Comparison of ENCODE assay signal across 18 cellular contexts in genomic region chr5:151077419-151077818, GRCh38. TPM values are rescaled to one million over a fixed set of nuclear protein-coding genes. Genes with fewer than 3 reads are reported as not detected.
DNase-seq lines count a peak whose midpoint lies in the region; ATAC-seq, FAIRE-seq and TF ChIP-seq lines count a peak whose summit lies in the region.
"Had no signal": no experiment of that assay in that cellular context is flagged by ENCODE, and none has a peak within 500 bp of the region (broad histone marks: within the 10 kb centered on the region; RNA-seq: fewer than 3 reads in every experiment).

No MANE protein-coding gene starts in this region.

- peaks cover 40 to 71% (median 63%) of the 10 kb centered on the region in 11 experiments for H3K36me3 ChIP-seq in BLaER1 treated with 17β-estradiol and CSF1 and Interleukin-3, amounts not matched to agents 10 nM and 100 nM
- peaks cover 22% of the 10 kb centered on the region for H3K36me3 ChIP-seq in DND-41 (ENCODE audit: insufficient read depth, low read length)
- H3K36me3 ChIP-seq in kidney (ENCODE audit: control insufficient read depth in 1 of 2, insufficient read depth in 2 of 2, low read length in 2 of 2) = peaks cover 0 to 5% of the 10 kb centered on the region in 2 donors
- H3K36me3 ChIP-seq in esophagus squamous epithelium = peaks cover 0 to 14% (median 0%) of the 10 kb centered on the region in 3 donors

- 66 to 88% methylated on average over 7 to 9 of the region's 9 CpGs for WGBS in esophagus squamous epithelium, 2 donors

- intact Hi-C loops in activated B cell treated with CpG ODN at 0.5 μM for 24 hours (cut with micrococcal nuclease) = no loop called here
- intact Hi-C loops in kidney (cut with DNase I) = no loop called here
- intact Hi-C loops in esophagus squamous epithelium (cut with DNase I) = no loop called here

- peaks cover 73% of the 10 kb centered on the region for H3K36me3 Mint-ChIP-seq in activated B cell treated with CpG ODN at 0.5 μM for 24 hours (ENCODE audit: low read depth)

- ATAC-seq in DND-41 (ENCODE audit: insufficient read depth, low read depth) (no peak), activated B cell treated with CpG ODN at 0.5 μM for 24 hours (ENCODE audit: low read depth) (no peak), esophagus mucosa (no peak)

- POLR2A ChIA-PET in activated B cell treated with CpG ODN at 0.5 μM for 24 hours (lab: Charles Lee) = interaction anchor here (1.3 to 11.0 kb wide), 10 partner anchors 8 to 180 kb away, joined by 4 to 242 read pairs (median 34); partner anchors contain the start of gene CCDC69

- no peaks in the 10 kb centered on the region for H3K27me3 ChIP-seq in BLaER1 treated with 17β-estradiol and CSF1 and Interleukin-3, amounts not matched to agents 10 nM and 100 nM
- H3K27me3 ChIP-seq in DND-41 (ENCODE audit: insufficient read depth, low read length, poor library complexity) (no peaks in the 10 kb centered on the region), esophagus squamous epithelium (no peaks in the 10 kb centered on the region)
- H3K27me3 ChIP-seq: BLaER1, testis had no signal

- no peak overlapping the region for H2AFZ ChIP-seq in DND-41 (ENCODE audit: low read depth, low read length)

- CTCF ChIA-PET in activated B cell treated with CpG ODN at 0.5 μM for 24 hours (lab: Charles Lee) = interaction anchor here (2.4 kb wide), 1 partner anchor 38 kb away, joined by 8 read pairs; no protein-coding TSS in a partner anchor

- no peaks in the 10 kb centered on the region for H3K9me3 Mint-ChIP-seq in activated B cell treated with CpG ODN at 0.5 μM for 24 hours
- H3K9me3 Mint-ChIP-seq: activated CD4-positive, alpha-beta T cell treated with anti-CD3 and anti-CD28 coated beads, Interleukin-2, amount 10 ng/mL, durations not matched to agents 7 days and 5 days had no signal

- H3K27ac ChIP-seq in BLaER1 treated with 17β-estradiol and CSF1 and Interleukin-3, amounts not matched to agents 10 nM and 100 nM = no peak overlapping the region
- H3K27ac ChIP-seq in DND-41 (ENCODE audit: low read length) (no peak overlapping the region), kidney (ENCODE audit: low read depth in 2 of 2, low read length in 2 of 2) (peak overlapping the region; percentile 98 to 99), esophagus squamous epithelium (peak overlapping the region in 1 of 4 donors; percentile 99)
- H3K27ac ChIP-seq: BLaER1, testis had no signal

- TF ChIP-seq POLR2A in esophagus squamous epithelium (IDR thresholded peaks at IDR 0.05) = no peak

- peaks cover 49 to 69% (median 57%) of the 10 kb centered on the region in 10 experiments for H3K4me1 ChIP-seq in BLaER1 treated with 17β-estradiol and CSF1 and Interleukin-3, amounts not matched to agents 10 nM and 100 nM
- peaks cover 35% of the 10 kb centered on the region for H3K4me1 ChIP-seq in DND-41 (ENCODE audit: insufficient read depth, low read length)
- H3K4me1 ChIP-seq in kidney (ENCODE audit: control insufficient read depth in 1 of 2, insufficient read depth in 1 of 2, low read depth in 1 of 2, low read length in 2 of 2) = peaks cover 43 to 52% of the 10 kb centered on the region in 2 donors
- H3K4me1 ChIP-seq in esophagus squamous epithelium = peaks cover 44 to 82% (median 54%) of the 10 kb centered on the region in 3 donors

- peak overlapping the region; percentile 8 to 97 (median 88); a peak in 16 of 22 replicates for H3K4me2 ChIP-seq in BLaER1 treated with 17β-estradiol and CSF1 and Interleukin-3, amounts not matched to agents 10 nM and 100 nM
- H3K4me2 ChIP-seq in DND-41 (ENCODE audit: insufficient read depth, low read length) = peak overlapping the region; percentile 19

- H3K4me3 ChIP-seq in BLaER1 treated with 17β-estradiol and CSF1 and Interleukin-3, amounts not matched to agents 10 nM and 100 nM = no peak overlapping the region
- H3K4me3 ChIP-seq in DND-41 (ENCODE audit: low read depth in 1 of 2, low read length in 2 of 2) = no peak overlapping the region
- H3K4me3 ChIP-seq in kidney (ENCODE audit: low read length in 2 of 2) = peak overlapping the region in 1 of 2 donors; percentile 31
- peak overlapping the region in 1 of 4 donors; percentile 6 for H3K4me3 ChIP-seq in esophagus squamous epithelium
- H3K4me3 ChIP-seq: BLaER1, testis had no signal

- H3K4me1 Mint-ChIP-seq in activated B cell treated with CpG ODN at 0.5 μM for 24 hours = peaks cover 89% of the 10 kb centered on the region

- DNase-seq in DND-41 = no peak
- DNase-seq in activated B cell treated with CpG ODN at 0.5 μM for 24 hours = no peak
- no peak for DNase-seq in kidney
- no peak for DNase-seq in activated CD8-positive, alpha-beta memory T cell treated with anti-CD3 and anti-CD28 coated beads for 24 hours
- no peak for DNase-seq in NCI-H1105 treated with DMSO at 0.1 percent for 48 hours (lab: John Stamatoyannopoulos, UW)
- no peak for DNase-seq in esophagus squamous epithelium (lab: John Stamatoyannopoulos, UW)
- DNase-seq: activated CD4-positive, alpha-beta T cell treated with anti-CD3 and anti-CD28 coated beads, Interleukin-2, amount 10 ng/mL, durations not matched to agents 7 days and 5 days; activated gamma-delta T cell treated with Interleukin-2 at 50 U/mL for 16 hours; central memory CD4-positive, alpha-beta T cell; MM.1S; NCI-H2029 treated with DMSO at 0.1 percent for 48 hours; NCI-H526; SW 1271; testis had no signal

- H3K9ac ChIP-seq in BLaER1 treated with 17β-estradiol and CSF1 and Interleukin-3, amounts not matched to agents 10 nM and 100 nM = no peak overlapping the region
- H3K9ac ChIP-seq in DND-41 (ENCODE audit: low read depth, low read length) (no peak overlapping the region), kidney (ENCODE audit: low read length in 2 of 2) (peak overlapping the region in 1 of 2 donors; percentile 99)
- H3K9ac ChIP-seq: BLaER1 had no signal

- no peaks in the 10 kb centered on the region for H3K27me3 Mint-ChIP-seq in activated B cell treated with CpG ODN at 0.5 μM for 24 hours
- H3K27me3 Mint-ChIP-seq: activated CD4-positive, alpha-beta T cell treated with anti-CD3 and anti-CD28 coated beads, Interleukin-2, amount 10 ng/mL, durations not matched to agents 7 days and 5 days had no signal

- peak overlapping the region; percentile 93 for H3K4me3 Mint-ChIP-seq in activated B cell treated with CpG ODN at 0.5 μM for 24 hours

- TF ChIP-seq CTCF in DND-41 (IDR thresholded peaks at IDR 0.05; ENCODE audit: borderline replicate concordance, extremely low read depth, low read length, poor library complexity, severe bottlenecking) = no peak
- no peak for TF ChIP-seq CTCF in activated B cell treated with CpG ODN at 0.5 μM for 24 hours (IDR thresholded peaks at IDR 0.05)
- no peak for TF ChIP-seq CTCF in kidney (IDR thresholded peaks at IDR 0.05; ENCODE audit: borderline replicate concordance, extremely low read depth, insufficient read depth)
- no peak for TF ChIP-seq CTCF in esophagus squamous epithelium (IDR thresholded peaks at IDR 0.05)

- FAIRE-seq in kidney (lab: Jason Lieb, UNC) = no peak
- FAIRE-seq: endometrium had no signal

- peaks cover 0 to 12% (median 0%) of the 10 kb centered on the region in 11 experiments; a peak in 6 of 22 replicates for H3K9me3 ChIP-seq in BLaER1 treated with 17β-estradiol and CSF1 and Interleukin-3, amounts not matched to agents 10 nM and 100 nM (replicated peaks in 1 of 11)
- no peaks in the 10 kb centered on the region for H3K9me3 ChIP-seq in DND-41 (ENCODE audit: insufficient read depth, low read length, severe bottlenecking)
- H3K9me3 ChIP-seq in kidney (ENCODE audit: control insufficient read depth in 1 of 2, low read length in 2 of 2) = no peaks in the 10 kb centered on the region
- no peaks in the 10 kb centered on the region for H3K9me3 ChIP-seq in esophagus squamous epithelium
- H3K9me3 ChIP-seq: testis had no signal

- peaks cover 97% of the 10 kb centered on the region for H3K79me2 ChIP-seq in DND-41 (ENCODE audit: insufficient read depth, low read length)

- H3K27ac Mint-ChIP-seq in activated B cell treated with CpG ODN at 0.5 μM for 24 hours = peak overlapping the region; percentile 94

- H4K20me1 ChIP-seq in BLaER1 treated with 17β-estradiol and CSF1 and Interleukin-3, amounts not matched to agents 10 nM and 100 nM = peaks cover 58 to 81% (median 76%) of the 10 kb centered on the region in 11 experiments; a peak in 21 of 22 replicates
- H4K20me1 ChIP-seq in DND-41 (ENCODE audit: insufficient read depth, low read length) = peaks cover 48% of the 10 kb centered on the region

RNA-seq across cellular contexts. Expression of gene TNIP1, which starts 3.4 kb away (rescaled TPM):
- total RNA-seq in activated B cell treated with CpG ODN at 0.5 μM for 24 hours (506 and 512 TPM in 2 replicates), kidney (132 TPM), esophagus mucosa (71.5 TPM), esophagus squamous epithelium (100 to 1,000 TPM in 1 of 4 donors, 10 to 100 TPM in 3; 55.5 to 109 (median 95.4) TPM)
- 109 TPM for polyA plus RNA-seq in kidney (ENCODE audit: insufficient read depth, low read depth, low replicate concordance)

RNA-seq across cellular contexts. Expression of gene GPX3, which starts 57.0 kb away (rescaled TPM):
- total RNA-seq in activated B cell treated with CpG ODN at 0.5 μM for 24 hours (0.18 and 0.76 TPM in 2 replicates), kidney (1,327 TPM), esophagus mucosa (125 TPM), esophagus squamous epithelium (1,000 to 10,000 TPM in 1 of 4 donors, 100 to 1,000 TPM in 3; 166 to 1,028 (median 489) TPM)
- 27,893 TPM for polyA plus RNA-seq in kidney (ENCODE audit: insufficient read depth, low read depth, low replicate concordance)
- total RNA-seq: activated CD4-positive, alpha-beta T cell treated with anti-CD3 and anti-CD28 coated beads, Interleukin-2, amount 10 ng/mL, durations not matched to agents 7 days and 5 days had no signal

Comparison
In these comparisons a context has a peak if more than half of its experiments do, and no peak if none do; other contexts are left out.
1. H3K27ac ChIP-seq: peak in kidney (2 of 2); none in BLaER1 treated with 17β-estradiol and CSF1 and Interleukin-3, amounts not matched to agents 10 nM and 100 nM (0 of 11) and DND-41 (single experiment).
2. RNA of gene GPX3, which starts 57.0 kb away (total RNA-seq): 1,327 TPM in kidney (single experiment), 166 to 1,028 TPM in esophagus squamous epithelium and 125 TPM in esophagus mucosa (single experiment); 0.18 to 0.76 TPM in activated B cell treated with CpG ODN at 0.5 μM for 24 hours; every median in the first group is over 10 times any median in the second.